ENCODE assay signal across 1 cellular context in the genomic region with DNA sequence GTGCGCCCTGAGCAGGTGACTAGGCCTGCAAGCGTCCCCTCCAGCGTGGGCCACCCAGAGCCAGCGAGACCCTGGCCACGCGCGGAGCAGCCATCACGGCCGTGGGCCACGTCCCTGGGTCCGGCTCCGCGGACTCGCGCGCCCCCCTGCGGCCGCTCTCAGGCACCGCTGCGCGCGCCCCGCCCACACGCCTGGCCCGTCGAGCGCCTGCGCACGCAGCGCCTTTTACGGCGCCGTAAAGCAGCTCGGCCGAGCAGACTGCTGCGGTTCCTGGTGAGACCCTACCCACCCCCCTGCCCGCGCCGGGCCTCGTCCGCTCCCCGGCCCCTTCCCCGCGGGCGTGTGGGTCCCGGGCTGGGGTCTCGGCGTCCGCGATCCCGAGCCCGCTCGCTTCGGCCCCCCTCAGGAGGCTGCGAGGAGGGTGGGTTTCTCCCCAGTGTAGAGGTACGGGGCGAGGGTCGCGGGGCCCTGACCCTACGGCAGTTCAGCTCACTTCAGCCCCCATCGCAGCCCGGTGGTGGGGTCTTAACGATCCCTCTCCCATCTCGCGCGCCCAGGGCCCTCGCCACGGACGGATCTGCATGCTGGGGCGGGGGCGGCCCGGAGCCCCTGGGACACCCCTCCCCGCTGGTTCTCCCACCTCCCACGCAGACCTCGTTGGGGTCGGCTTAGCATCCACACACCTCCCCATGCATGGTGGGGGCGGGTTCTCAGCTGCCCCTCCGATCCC.
TF ChIP-seq lines count a peak whose summit lies in the region.

A gene (plus strand): TSS at position 228 of the 730 bp plus-strand sequence. CDS start 1,421 bp downstream, outside the sequence.

TF ChIP-seq in HepG2, 621 proteins besides CTCF, POLR2A, EP300 and RAD21 (continued from another document and continues in another):
- TF ChIP-seq, protein P1, sequence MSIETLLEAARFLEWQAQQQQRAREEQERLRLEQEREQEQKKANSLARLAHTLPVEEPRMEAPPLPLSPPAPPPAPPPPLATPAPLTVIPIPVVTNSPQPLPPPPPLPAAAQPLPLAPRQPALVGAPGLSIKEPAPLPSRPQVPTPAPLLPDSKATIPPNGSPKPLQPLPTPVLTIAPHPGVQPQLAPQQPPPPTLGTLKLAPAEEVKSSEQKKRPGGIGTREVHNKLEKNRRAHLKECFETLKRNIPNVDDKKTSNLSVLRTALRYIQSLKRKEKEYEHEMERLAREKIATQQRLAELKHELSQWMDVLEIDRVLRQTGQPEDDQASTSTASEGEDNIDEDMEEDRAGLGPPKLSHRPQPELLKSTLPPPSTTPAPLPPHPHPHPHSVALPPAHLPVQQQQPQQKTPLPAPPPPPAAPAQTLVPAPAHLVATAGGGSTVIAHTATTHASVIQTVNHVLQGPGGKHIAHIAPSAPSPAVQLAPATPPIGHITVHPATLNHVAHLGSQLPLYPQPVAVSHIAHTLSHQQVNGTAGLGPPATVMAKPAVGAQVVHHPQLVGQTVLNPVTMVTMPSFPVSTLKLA (IDR thresholded peaks at IDR 0.05), result no peak
- TF ChIP-seq, protein P2, sequence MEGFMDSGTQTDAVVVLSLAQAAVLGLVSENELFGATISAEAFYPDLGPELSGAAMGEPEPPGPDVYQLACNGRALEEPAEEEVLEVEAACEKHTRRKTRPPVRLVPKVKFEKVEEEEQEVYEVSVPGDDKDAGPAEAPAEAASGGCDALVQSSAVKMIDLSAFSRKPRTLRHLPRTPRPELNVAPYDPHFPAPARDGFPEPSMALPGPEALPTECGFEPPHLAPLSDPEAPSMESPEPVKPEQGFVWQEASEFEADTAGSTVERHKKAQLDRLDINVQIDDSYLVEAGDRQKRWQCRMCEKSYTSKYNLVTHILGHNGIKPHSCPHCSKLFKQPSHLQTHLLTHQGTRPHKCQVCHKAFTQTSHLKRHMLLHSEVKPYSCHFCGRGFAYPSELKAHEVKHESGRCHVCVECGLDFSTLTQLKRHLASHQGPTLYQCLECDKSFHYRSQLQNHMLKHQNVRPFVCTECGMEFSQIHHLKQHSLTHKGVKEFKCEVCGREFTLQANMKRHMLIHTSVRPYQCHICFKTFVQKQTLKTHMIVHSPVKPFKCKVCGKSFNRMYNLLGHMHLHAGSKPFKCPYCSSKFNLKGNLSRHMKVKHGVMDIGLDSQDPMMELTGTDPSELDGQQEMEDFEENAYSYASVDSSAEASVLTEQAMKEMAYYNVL (CRISPR knock-in tag; IDR thresholded peaks at IDR 0.05; ENCODE audit: borderline replicate concordance), result 0 out of 2 replicates have a peak, but pooled peaks have one; percentile 6
- TF ChIP-seq MAFF (IDR thresholded peaks at IDR 0.05; ENCODE audit: low read depth, low read length) (no peak), BRD4 (CRISPR knock-in tag; IDR thresholded peaks at IDR 0.05) (0 out of 2 replicates have a peak, but pooled peaks have one; percentile 35), TAF1 (CRISPR knock-in tag; IDR thresholded peaks at IDR 0.05) (peak; percentile 66; the same call in 1 of the 2 replicates), ZEB1 (IDR thresholded peaks at IDR 0.05; ENCODE audit: insufficient replicate concordance, low read depth) (no peak), MLLT10 (CRISPR knock-in tag; IDR thresholded peaks at IDR 0.05) (no peak), SCMH1 (CRISPR knock-in tag; IDR thresholded peaks at IDR 0.05; ENCODE audit: borderline replicate concordance) (no peak), RXRA (CRISPR knock-in tag; IDR thresholded peaks at IDR 0.05) (peak; percentile 2; the same call in 1 of the 2 replicates), KLF12 (CRISPR knock-in tag; IDR thresholded peaks at IDR 0.05; ENCODE audit: borderline replicate concordance) (peak; percentile 88; the same call in 1 of the 2 replicates), NR2F1 (CRISPR knock-in tag; IDR thresholded peaks at IDR 0.05) (no peak; a peak in 1 of 4 replicates), TBX3 (IDR thresholded peaks at IDR 0.05; ENCODE audit: borderline replicate concordance) (no peak), HDAC2 (CRISPR knock-in tag; IDR thresholded peaks at IDR 0.05) (no peak; the same call in 1 of the 2 replicates), ZNF510 (CRISPR knock-in tag; IDR thresholded peaks at IDR 0.05; ENCODE audit: low read depth) (no peak), IKZF4 (CRISPR knock-in tag; IDR thresholded peaks at IDR 0.05; ENCODE audit: borderline replicate concordance, low read depth, not compliant biosample characterization) (peak; percentile 59), ZNF737 (CRISPR knock-in tag; IDR thresholded peaks at IDR 0.05; ENCODE audit: borderline replicate concordance) (no peak), TEAD2 (CRISPR knock-in tag; IDR thresholded peaks at IDR 0.05) (no peak), SMC3 (IDR thresholded peaks at IDR 0.05; ENCODE audit: low read length) (no peak; the same call in 1 of the 2 replicates), ZC3H4 (CRISPR knock-in tag; IDR thresholded peaks at IDR 0.05; ENCODE audit: borderline replicate concordance) (no peak), TOPORS (CRISPR knock-in tag; IDR thresholded peaks at IDR 0.05) (no peak), ZNF788 (CRISPR knock-in tag; IDR thresholded peaks at IDR 0.05; ENCODE audit: borderline replicate concordance) (no peak; the same call in 1 of the 2 replicates), ZNF766 (CRISPR knock-in tag; IDR thresholded peaks at IDR 0.05; ENCODE audit: borderline replicate concordance) (peak; percentile 74; the same call in 1 of the 2 replicates), CREB1 (IDR thresholded peaks at IDR 0.05) (no peak), CREB1 (CRISPR knock-in tag; IDR thresholded peaks at IDR 0.05) (no peak), YEATS4 (CRISPR knock-in tag; IDR thresholded peaks at IDR 0.05; ENCODE audit: borderline replicate concordance) (peak; percentile 81; the same call in 1 of the 2 replicates), ZNF749 (CRISPR knock-in tag; IDR thresholded peaks at IDR 0.05; ENCODE audit: borderline replicate concordance) (0 out of 2 replicates have a peak, but pooled peaks have one; percentile 35), MED1 (CRISPR knock-in tag; IDR thresholded peaks at IDR 0.05) (no peak; the same call in 1 of the 2 replicates), KLF16 (CRISPR knock-in tag; IDR thresholded peaks at IDR 0.05) (no peak)
- TF ChIP-seq, protein P3, sequence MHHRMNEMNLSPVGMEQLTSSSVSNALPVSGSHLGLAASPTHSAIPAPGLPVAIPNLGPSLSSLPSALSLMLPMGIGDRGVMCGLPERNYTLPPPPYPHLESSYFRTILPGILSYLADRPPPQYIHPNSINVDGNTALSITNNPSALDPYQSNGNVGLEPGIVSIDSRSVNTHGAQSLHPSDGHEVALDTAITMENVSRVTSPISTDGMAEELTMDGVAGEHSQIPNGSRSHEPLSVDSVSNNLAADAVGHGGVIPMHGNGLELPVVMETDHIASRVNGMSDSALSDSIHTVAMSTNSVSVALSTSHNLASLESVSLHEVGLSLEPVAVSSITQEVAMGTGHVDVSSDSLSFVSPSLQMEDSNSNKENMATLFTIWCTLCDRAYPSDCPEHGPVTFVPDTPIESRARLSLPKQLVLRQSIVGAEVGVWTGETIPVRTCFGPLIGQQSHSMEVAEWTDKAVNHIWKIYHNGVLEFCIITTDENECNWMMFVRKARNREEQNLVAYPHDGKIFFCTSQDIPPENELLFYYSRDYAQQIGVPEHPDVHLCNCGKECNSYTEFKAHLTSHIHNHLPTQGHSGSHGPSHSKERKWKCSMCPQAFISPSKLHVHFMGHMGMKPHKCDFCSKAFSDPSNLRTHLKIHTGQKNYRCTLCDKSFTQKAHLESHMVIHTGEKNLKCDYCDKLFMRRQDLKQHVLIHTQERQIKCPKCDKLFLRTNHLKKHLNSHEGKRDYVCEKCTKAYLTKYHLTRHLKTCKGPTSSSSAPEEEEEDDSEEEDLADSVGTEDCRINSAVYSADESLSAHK (CRISPR knock-in tag; IDR thresholded peaks at IDR 0.05; ENCODE audit: borderline replicate concordance), result no peak
- TF ChIP-seq, protein P4, sequence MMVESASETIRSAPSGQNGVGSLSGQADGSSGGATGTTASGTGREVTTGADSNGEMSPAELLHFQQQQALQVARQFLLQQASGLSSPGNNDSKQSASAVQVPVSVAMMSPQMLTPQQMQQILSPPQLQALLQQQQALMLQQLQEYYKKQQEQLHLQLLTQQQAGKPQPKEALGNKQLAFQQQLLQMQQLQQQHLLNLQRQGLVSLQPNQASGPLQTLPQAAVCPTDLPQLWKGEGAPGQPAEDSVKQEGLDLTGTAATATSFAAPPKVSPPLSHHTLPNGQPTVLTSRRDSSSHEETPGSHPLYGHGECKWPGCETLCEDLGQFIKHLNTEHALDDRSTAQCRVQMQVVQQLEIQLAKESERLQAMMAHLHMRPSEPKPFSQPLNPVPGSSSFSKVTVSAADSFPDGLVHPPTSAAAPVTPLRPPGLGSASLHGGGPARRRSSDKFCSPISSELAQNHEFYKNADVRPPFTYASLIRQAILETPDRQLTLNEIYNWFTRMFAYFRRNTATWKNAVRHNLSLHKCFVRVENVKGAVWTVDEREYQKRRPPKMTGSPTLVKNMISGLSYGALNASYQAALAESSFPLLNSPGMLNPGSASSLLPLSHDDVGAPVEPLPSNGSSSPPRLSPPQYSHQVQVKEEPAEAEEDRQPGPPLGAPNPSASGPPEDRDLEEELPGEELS (CRISPR knock-in tag; IDR thresholded peaks at IDR 0.05), result no peak
- TF ChIP-seq, protein P5, sequence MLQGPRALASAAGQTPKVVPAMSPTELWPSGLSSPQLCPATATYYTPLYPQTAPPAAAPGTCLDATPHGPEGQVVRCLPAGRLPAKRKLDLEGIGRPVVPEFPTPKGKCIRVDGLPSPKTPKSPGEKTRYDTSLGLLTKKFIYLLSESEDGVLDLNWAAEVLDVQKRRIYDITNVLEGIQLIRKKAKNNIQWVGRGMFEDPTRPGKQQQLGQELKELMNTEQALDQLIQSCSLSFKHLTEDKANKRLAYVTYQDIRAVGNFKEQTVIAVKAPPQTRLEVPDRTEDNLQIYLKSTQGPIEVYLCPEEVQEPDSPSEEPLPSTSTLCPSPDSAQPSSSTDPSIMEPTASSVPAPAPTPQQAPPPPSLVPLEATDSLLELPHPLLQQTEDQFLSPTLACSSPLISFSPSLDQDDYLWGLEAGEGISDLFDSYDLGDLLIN (CRISPR knock-in tag; IDR thresholded peaks at IDR 0.05; ENCODE audit: borderline replicate concordance), result no peak
- TF ChIP-seq, protein P6, sequence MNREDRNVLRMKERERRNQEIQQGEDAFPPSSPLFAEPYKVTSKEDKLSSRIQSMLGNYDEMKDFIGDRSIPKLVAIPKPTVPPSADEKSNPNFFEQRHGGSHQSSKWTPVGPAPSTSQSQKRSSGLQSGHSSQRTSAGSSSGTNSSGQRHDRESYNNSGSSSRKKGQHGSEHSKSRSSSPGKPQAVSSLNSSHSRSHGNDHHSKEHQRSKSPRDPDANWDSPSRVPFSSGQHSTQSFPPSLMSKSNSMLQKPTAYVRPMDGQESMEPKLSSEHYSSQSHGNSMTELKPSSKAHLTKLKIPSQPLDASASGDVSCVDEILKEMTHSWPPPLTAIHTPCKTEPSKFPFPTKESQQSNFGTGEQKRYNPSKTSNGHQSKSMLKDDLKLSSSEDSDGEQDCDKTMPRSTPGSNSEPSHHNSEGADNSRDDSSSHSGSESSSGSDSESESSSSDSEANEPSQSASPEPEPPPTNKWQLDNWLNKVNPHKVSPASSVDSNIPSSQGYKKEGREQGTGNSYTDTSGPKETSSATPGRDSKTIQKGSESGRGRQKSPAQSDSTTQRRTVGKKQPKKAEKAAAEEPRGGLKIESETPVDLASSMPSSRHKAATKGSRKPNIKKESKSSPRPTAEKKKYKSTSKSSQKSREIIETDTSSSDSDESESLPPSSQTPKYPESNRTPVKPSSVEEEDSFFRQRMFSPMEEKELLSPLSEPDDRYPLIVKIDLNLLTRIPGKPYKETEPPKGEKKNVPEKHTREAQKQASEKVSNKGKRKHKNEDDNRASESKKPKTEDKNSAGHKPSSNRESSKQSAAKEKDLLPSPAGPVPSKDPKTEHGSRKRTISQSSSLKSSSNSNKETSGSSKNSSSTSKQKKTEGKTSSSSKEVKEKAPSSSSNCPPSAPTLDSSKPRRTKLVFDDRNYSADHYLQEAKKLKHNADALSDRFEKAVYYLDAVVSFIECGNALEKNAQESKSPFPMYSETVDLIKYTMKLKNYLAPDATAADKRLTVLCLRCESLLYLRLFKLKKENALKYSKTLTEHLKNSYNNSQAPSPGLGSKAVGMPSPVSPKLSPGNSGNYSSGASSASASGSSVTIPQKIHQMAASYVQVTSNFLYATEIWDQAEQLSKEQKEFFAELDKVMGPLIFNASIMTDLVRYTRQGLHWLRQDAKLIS (CRISPR knock-in tag; IDR thresholded peaks at IDR 0.05), result no peak
- TF ChIP-seq, protein P7, sequence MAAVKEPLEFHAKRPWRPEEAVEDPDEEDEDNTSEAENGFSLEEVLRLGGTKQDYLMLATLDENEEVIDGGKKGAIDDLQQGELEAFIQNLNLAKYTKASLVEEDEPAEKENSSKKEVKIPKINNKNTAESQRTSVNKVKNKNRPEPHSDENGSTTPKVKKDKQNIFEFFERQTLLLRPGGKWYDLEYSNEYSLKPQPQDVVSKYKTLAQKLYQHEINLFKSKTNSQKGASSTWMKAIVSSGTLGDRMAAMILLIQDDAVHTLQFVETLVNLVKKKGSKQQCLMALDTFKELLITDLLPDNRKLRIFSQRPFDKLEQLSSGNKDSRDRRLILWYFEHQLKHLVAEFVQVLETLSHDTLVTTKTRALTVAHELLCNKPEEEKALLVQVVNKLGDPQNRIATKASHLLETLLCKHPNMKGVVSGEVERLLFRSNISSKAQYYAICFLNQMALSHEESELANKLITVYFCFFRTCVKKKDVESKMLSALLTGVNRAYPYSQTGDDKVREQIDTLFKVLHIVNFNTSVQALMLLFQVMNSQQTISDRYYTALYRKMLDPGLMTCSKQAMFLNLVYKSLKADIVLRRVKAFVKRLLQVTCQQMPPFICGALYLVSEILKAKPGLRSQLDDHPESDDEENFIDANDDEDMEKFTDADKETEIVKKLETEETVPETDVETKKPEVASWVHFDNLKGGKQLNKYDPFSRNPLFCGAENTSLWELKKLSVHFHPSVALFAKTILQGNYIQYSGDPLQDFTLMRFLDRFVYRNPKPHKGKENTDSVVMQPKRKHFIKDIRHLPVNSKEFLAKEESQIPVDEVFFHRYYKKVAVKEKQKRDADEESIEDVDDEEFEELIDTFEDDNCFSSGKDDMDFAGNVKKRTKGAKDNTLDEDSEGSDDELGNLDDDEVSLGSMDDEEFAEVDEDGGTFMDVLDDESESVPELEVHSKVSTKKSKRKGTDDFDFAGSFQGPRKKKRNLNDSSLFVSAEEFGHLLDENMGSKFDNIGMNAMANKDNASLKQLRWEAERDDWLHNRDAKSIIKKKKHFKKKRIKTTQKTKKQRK (IDR thresholded peaks at IDR 0.05; ENCODE audit: low read length), result no peak
- TF ChIP-seq, protein P8, sequence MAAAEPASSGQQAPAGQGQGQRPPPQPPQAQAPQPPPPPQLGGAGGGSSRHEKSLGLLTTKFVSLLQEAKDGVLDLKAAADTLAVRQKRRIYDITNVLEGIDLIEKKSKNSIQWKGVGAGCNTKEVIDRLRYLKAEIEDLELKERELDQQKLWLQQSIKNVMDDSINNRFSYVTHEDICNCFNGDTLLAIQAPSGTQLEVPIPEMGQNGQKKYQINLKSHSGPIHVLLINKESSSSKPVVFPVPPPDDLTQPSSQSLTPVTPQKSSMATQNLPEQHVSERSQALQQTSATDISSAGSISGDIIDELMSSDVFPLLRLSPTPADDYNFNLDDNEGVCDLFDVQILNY (CRISPR knock-in tag; conservative IDR thresholded peaks at IDR 0.05), result peak; percentile 68; the same call in 1 of the 2 replicates
- TF ChIP-seq, protein P9, sequence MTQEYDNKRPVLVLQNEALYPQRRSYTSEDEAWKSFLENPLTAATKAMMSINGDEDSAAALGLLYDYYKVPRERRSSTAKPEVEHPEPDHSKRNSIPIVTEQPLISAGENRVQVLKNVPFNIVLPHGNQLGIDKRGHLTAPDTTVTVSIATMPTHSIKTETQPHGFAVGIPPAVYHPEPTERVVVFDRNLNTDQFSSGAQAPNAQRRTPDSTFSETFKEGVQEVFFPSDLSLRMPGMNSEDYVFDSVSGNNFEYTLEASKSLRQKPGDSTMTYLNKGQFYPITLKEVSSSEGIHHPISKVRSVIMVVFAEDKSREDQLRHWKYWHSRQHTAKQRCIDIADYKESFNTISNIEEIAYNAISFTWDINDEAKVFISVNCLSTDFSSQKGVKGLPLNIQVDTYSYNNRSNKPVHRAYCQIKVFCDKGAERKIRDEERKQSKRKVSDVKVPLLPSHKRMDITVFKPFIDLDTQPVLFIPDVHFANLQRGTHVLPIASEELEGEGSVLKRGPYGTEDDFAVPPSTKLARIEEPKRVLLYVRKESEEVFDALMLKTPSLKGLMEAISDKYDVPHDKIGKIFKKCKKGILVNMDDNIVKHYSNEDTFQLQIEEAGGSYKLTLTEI (CRISPR knock-in tag; conservative IDR thresholded peaks at IDR 0.05), result no peak
